ENCODE assay signal across 22 cellular contexts in the genomic region with DNA sequence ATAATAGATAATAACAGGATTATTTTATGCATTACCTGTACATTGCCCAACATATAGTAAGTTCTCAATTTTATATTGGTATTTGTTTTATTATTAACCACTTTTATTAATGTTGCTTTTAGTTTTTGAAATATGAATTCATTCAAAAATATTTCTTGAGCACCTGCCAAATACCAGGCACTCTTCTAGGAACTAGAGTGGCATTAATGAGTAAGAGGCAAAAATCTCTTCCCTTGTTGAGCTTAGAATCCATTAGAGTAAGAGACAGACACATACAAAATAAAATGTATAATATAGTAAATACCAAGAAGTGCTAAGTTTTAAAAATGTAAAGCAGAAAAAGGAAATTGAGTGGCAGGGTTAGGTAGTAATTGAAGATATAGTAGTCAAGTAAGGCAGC. TPM values are rescaled to one million over a fixed set of nuclear protein-coding genes. Genes with fewer than 3 reads are reported as not detected.
DNase-seq lines count a peak whose midpoint lies in the region; ATAC-seq, FAIRE-seq and TF ChIP-seq lines count a peak whose summit lies in the region.
"Had no signal": no experiment of that assay in that cellular context is flagged by ENCODE, and none has a peak within 500 bp of the region (broad histone marks: within the 10 kb centered on the region; RNA-seq: fewer than 3 reads in every experiment).

No MANE protein-coding gene starts in this region.

- no peaks in the 10 kb centered on the region for H4K20me1 ChIP-seq in HepG2 (ENCODE audit: insufficient read depth, low read length)

- FAIRE-seq in HepG2 (lab: Jason Lieb, UNC) = no peak
- FAIRE-seq: D721Med had no signal

- peak overlapping the region; percentile 14; the same call in 1 of the 2 replicates for H3K27ac ChIP-seq in 22Rv1
- peak overlapping the region; percentile 21 to 24 for H3K27ac ChIP-seq in ascending aorta
- no peak overlapping the region for H3K27ac ChIP-seq in HepG2 (ENCODE audit: extremely low read length, insufficient read depth, low read length)
- H3K27ac ChIP-seq: C4-2B, tibial nerve had no signal

- CTCF ChIA-PET in HepG2 (lab: Yijun Ruan, JAX; ENCODE audit: low intra/inter-chr PET ratio, low total read pairs) = no interaction called here

- H3K9me3 ChIP-seq in ascending aorta (no peaks in the 10 kb centered on the region), HepG2 (ENCODE audit: low read length) (no peaks in the 10 kb centered on the region)
- H3K9me3 ChIP-seq: adrenal gland, spleen, tibial nerve had no signal

- no peak for TF ChIP-seq CTCF in 22Rv1 (IDR thresholded peaks at IDR 0.05)
- no peak for TF ChIP-seq CTCF in ascending aorta (IDR thresholded peaks at IDR 0.05)
- no peak for TF ChIP-seq CTCF in HepG2 (CRISPR knock-in tag; IDR thresholded peaks at IDR 0.05)

- H3K36me3 ChIP-seq in ascending aorta = no peaks in the 10 kb centered on the region
- no peaks in the 10 kb centered on the region; a peak in 2 of 5 replicates for H3K36me3 ChIP-seq in HepG2 (replicated peaks in 1 of 2; ENCODE audit: control insufficient read depth in 1 of 2, insufficient read depth in 2 of 2, low read length in 2 of 2)
- H3K36me3 ChIP-seq: adrenal gland had no signal

- no peaks in the 10 kb centered on the region for H3K79me2 ChIP-seq in HepG2 (ENCODE audit: insufficient read depth, low read length)

- no peak for TF ChIP-seq POLR2A in HepG2 (IDR thresholded peaks at IDR 0.05; ENCODE audit: insufficient read depth in 1 of 2, low read depth in 2 of 2, low read length in 2 of 2)

- no peak overlapping the region for H2AFZ ChIP-seq in HepG2 (ENCODE audit: low read length)

- intact Hi-C loops in ascending aorta (cut with DNase I) = loop anchor here (5.0 kb wide), 1 partner anchor 280 kb away; the partner anchor contains the start of gene PPA2
- intact Hi-C loops in HepG2 (cut with micrococcal nuclease; ENCODE audit: unreplicated experiment) = loop anchor here (2.0 kb wide), 1 partner anchor 46 kb away; the partner anchor contains the start of gene TET2

- ATAC-seq in HepG2 (no peak), GM19328 (IDR thresholded peaks at IDR 0.05; ENCODE audit: unreplicated experiment) (no peak), HG02852 (IDR thresholded peaks at IDR 0.05; ENCODE audit: unreplicated experiment) (no peak)
- ATAC-seq: HCT116 had no signal

- POLR2A ChIA-PET in HepG2 (lab: Yijun Ruan, JAX) = no interaction called here

- TF ChIP-seq RAD21 in HepG2 (CRISPR knock-in tag; IDR thresholded peaks at IDR 0.05) = no peak

- H3K4me3 ChIP-seq in ascending aorta (no peak overlapping the region), HepG2 (replicated peaks in 1 of 3; ENCODE audit: insufficient read depth in 1 of 3, low read depth in 2 of 3, low read length in 3 of 3) (no peak overlapping the region)
- H3K4me3 ChIP-seq: adrenal gland, spleen, tibial nerve had no signal

- BruUV-seq in HepG2 (replicated peaks; lab: Mats Ljungman, UMichigan) = no TSS peak

- no peaks in the 10 kb centered on the region for H3K27me3 ChIP-seq in ascending aorta
- H3K27me3 ChIP-seq in HepG2 (ENCODE audit: control insufficient read depth in 1 of 2, insufficient read depth in 2 of 2, low read length in 2 of 2) = no peaks in the 10 kb centered on the region
- H3K27me3 ChIP-seq: adrenal gland, spleen, tibial nerve had no signal

- TF ChIP-seq EP300 in HepG2 (IDR thresholded peaks at IDR 0.05; ENCODE audit: low read depth in 2 of 2, low read length in 2 of 2) (no peak), HepG2 (CRISPR knock-in tag; IDR thresholded peaks at IDR 0.05; ENCODE audit: borderline replicate concordance) (no peak)

- peaks cover 2 to 12% of the 10 kb centered on the region in 2 donors for H3K4me1 ChIP-seq in ascending aorta
- peaks cover 26% of the 10 kb centered on the region for H3K4me1 ChIP-seq in HepG2 (ENCODE audit: insufficient read depth, low read length)

- no peak overlapping the region for H3K4me2 ChIP-seq in HepG2 (ENCODE audit: low read depth, low read length)

- in situ Hi-C loops in HepG2 (cut with HindIII; ENCODE audit: extremely low pct_ligation_motif_present, low pct_unique_long_range_greater_than_20kb) = no loop called here

- H3K9ac ChIP-seq in HepG2 (ENCODE audit: insufficient read depth, low read depth, low read length) = no peak overlapping the region

- DNase-seq in EL = peak; percentile 30
- DNase-seq in ascending aorta (ENCODE audit: low spot score in 2 of 2) = no peak
- DNase-seq in myocyte (ENCODE audit: low read depth) = peak; percentile 9
- DNase-seq in activated CD8-positive, alpha-beta memory T cell treated with anti-CD3 and anti-CD28 coated beads for 24 hours = no peak
- DNase-seq in HepG2 (ENCODE audit: low spot score) = no peak
- DNase-seq: activated CD8-positive, alpha-beta memory T cell treated with anti-CD3 and anti-CD28 coated beads, Interleukin-2, amount 50 U/mL, for 4 hours; activated effector memory CD4-positive, alpha-beta T cell treated with anti-CD3 and anti-CD28 coated beads, Interleukin-2, amount 50 U/mL, for 16 hours; adrenal gland; cortex of kidney; Karpas-422; naive B cell; NCI-H1694; occipital lobe; spleen; T1000 had no signal

TF ChIP-seq in HepG2, 621 proteins besides CTCF, POLR2A, EP300 and RAD21 (continues in another document):
- no peak for TF ChIP-seq ZBTB4 (CRISPR knock-in tag; IDR thresholded peaks at IDR 0.05; ENCODE audit: borderline replicate concordance)
- no peak for TF ChIP-seq RFX1 (IDR thresholded peaks at IDR 0.05)
- no peak for TF ChIP-seq ZNF724P (CRISPR knock-in tag; IDR thresholded peaks at IDR 0.05; ENCODE audit: borderline replicate concordance)

RNA-seq across cellular contexts. Expression of gene TET2, which starts 45.8 kb away (rescaled TPM):
- total RNA-seq in ascending aorta (14.8 TPM), myocyte (15.1 and 18.6 TPM in 2 replicates), HepG2 (2016; rRNA removed; fragmentation: Illumina TruSeq; extraction: Trizol) (4.6 and 4.8 TPM in 2 replicates)
- 3.3 TPM for polyA plus RNA-seq in myocyte (2012)
- total RNA-seq in HepG2 (2016; cell fraction: cytosol; rRNA removed; fragmentation: Illumina TruSeq; extraction: Trizol; ENCODE audit: low read depth) = 1.1 and 1.3 TPM in 2 replicates
- 4.3 and 6.2 TPM in 2 replicates for total RNA-seq in HepG2 (2016; cell fraction: insoluble cytoplasmic fraction; rRNA removed; fragmentation: Illumina TruSeq; extraction: Trizol)
- 3.6 and 3.7 TPM in 2 replicates for total RNA-seq in HepG2 (2016; cell fraction: membrane; rRNA removed; fragmentation: Illumina TruSeq; extraction: Trizol)
- 14.2 and 15.6 TPM in 2 replicates for total RNA-seq in HepG2 (2016; cell fraction: nucleus; rRNA removed; fragmentation: Illumina TruSeq; extraction: Trizol)
- polyA plus RNA-seq in HepG2 (2011; rRNA removed) = 4.2 and 4.7 TPM in 2 replicates
- 1.6 and 2.4 TPM in 2 replicates for polyA plus RNA-seq in HepG2 (2011; cell fraction: cytosol; rRNA removed)
- 7.1 and 8.3 TPM in 2 replicates for polyA plus RNA-seq in HepG2 (2011; cell fraction: nucleus; rRNA removed)
- 3.1 and 3.5 TPM in 2 replicates for polyA plus RNA-seq in HepG2 (2012)
- polyA plus RNA-seq in HepG2 (2016; cell fraction: cytosol; fragmentation: Illumina TruSeq; extraction: Trizol; ENCODE audit: low read depth) = 0.09 TPM in 2 replicates
- polyA plus RNA-seq in HepG2 (2016; cell fraction: insoluble cytoplasmic fraction; fragmentation: Illumina TruSeq; extraction: Trizol; ENCODE audit: low read depth) = 2.2 and 2.3 TPM in 2 replicates
- 0.34 and 0.38 TPM in 2 replicates for polyA plus RNA-seq in HepG2 (2016; cell fraction: membrane; fragmentation: Illumina TruSeq; extraction: Trizol; ENCODE audit: low read depth)
- polyA plus RNA-seq in HepG2 (2016; cell fraction: nucleus; fragmentation: Illumina TruSeq; extraction: Trizol; ENCODE audit: insufficient read depth, low read depth) = 5.4 TPM in 2 replicates
- 8.5 and 15.5 TPM in 2 replicates for polyA minus RNA-seq in HepG2 (2011; rRNA and poly(A)+ RNA removed; ENCODE audit: low replicate concordance)
- polyA minus RNA-seq in HepG2 (2011; cell fraction: cytosol; rRNA and poly(A)+ RNA removed) = 6.2 and 6.8 TPM in 2 replicates
- 83.3 and 90.6 TPM in 2 replicates for polyA minus RNA-seq in HepG2 (2011; cell fraction: nucleus; rRNA and poly(A)+ RNA removed)

Comparison
In these comparisons a context has a peak if more than half of its experiments do, and no peak if none do; other contexts are left out.
1. DNase-seq: peak in EL (single experiment) and myocyte (single experiment); none in ascending aorta (0 of 2), activated CD8-positive, alpha-beta memory T cell treated with anti-CD3 and anti-CD28 coated beads for 24 hours (single experiment) and HepG2 (single experiment).